In genomic region chrX:41001327-41001726, GRCh38 we compare ENCODE assay signal across 20 cellular contexts.
"Had no signal": no experiment of that assay in that cellular context is flagged by ENCODE, and none has a peak within 500 bp of the region (broad histone marks: within the 10 kb centered on the region; RNA-seq: fewer than 3 reads in every experiment).

No MANE protein-coding gene starts in this region.

- H3K9me3 Mint-ChIP-seq: activated CD4-positive, alpha-beta memory T cell treated with anti-CD3 and anti-CD28 coated beads for 36 hours; activated naive CD4-positive, alpha-beta T cell treated with anti-CD3 and anti-CD28 coated beads, Interleukin-2, amount 10 ng/mL, durations not matched to agents 7 days and 5 days; immature natural killer cell had no signal

- H3K4me1 Mint-ChIP-seq: immature natural killer cell, T-helper 17 cell had no signal

- H3K27ac Mint-ChIP-seq: activated CD4-positive, alpha-beta memory T cell treated with anti-CD3 and anti-CD28 coated beads for 36 hours; activated naive CD4-positive, alpha-beta T cell treated with anti-CD3 and anti-CD28 coated beads, Interleukin-2, amount 10 ng/mL, durations not matched to agents 7 days and 5 days; immature natural killer cell; nephron progenitor cell; T-helper 17 cell had no signal

- H3K4me1 ChIP-seq: foreskin keratinocyte, testis, upper lobe of left lung had no signal

- ATAC-seq: foreskin keratinocyte, left ventricle myocardium superior, T-helper 17 cell had no signal

- H3K36me3 Mint-ChIP-seq: activated CD4-positive, alpha-beta memory T cell treated with anti-CD3 and anti-CD28 coated beads for 36 hours; activated naive CD4-positive, alpha-beta T cell treated with anti-CD3 and anti-CD28 coated beads, Interleukin-2, amount 10 ng/mL, durations not matched to agents 7 days and 5 days; immature natural killer cell had no signal

- H3K9me3 ChIP-seq: body of pancreas, spleen, testis, upper lobe of left lung had no signal

- DNase-seq: activated CD4-positive, alpha-beta memory T cell treated with anti-CD3 and anti-CD28 coated beads for 36 hours; activated CD4-positive, alpha-beta T cell treated with anti-CD3 and anti-CD28 coated beads for 48 hours; activated effector memory CD4-positive, alpha-beta T cell treated with Interleukin-2 at 50 U/mL for 16 hours; activated naive CD4-positive, alpha-beta T cell treated with anti-CD3 and anti-CD28 coated beads, Interleukin-2, amount 10 ng/mL, durations not matched to agents 7 days and 5 days; activated T-cell treated with anti-CD3 and anti-CD28 coated beads, Interleukin-2, amount 50 U/mL, for 48 hours; dermis blood vessel endothelial cell; effector CD8-positive, alpha-beta T cell; erythroblast; foreskin keratinocyte; immature natural killer cell; left ventricle myocardium superior; nephron progenitor cell; spleen; stimulated activated CD4-positive, alpha-beta T cell treated with anti-CD3 and anti-CD28 coated beads, Interleukin-4, amount 100 ng/mL, for 1 hour; stimulated activated naive CD4-positive, alpha-beta T cell; SW 1271; T-helper 17 cell; testis; upper lobe of left lung had no signal

- H3K4me3 ChIP-seq: body of pancreas, spleen, testis, upper lobe of left lung had no signal

- H3K27me3 ChIP-seq: body of pancreas, foreskin keratinocyte, testis, upper lobe of left lung had no signal

- H3K36me3 ChIP-seq: spleen, upper lobe of left lung had no signal

- H3K4me3 Mint-ChIP-seq: activated CD4-positive, alpha-beta memory T cell treated with anti-CD3 and anti-CD28 coated beads for 36 hours; activated naive CD4-positive, alpha-beta T cell treated with anti-CD3 and anti-CD28 coated beads, Interleukin-2, amount 10 ng/mL, durations not matched to agents 7 days and 5 days; immature natural killer cell; nephron progenitor cell; T-helper 17 cell had no signal

- H3K27me3 Mint-ChIP-seq: activated CD4-positive, alpha-beta memory T cell treated with anti-CD3 and anti-CD28 coated beads for 36 hours; T-helper 17 cell had no signal

- H3K27ac ChIP-seq: foreskin keratinocyte, spleen, testis, upper lobe of left lung had no signal
